24 cellular contexts compared by ENCODE assay signal in genomic region chr16:66917741-66918140, GRCh38. TPM values are rescaled to one million over a fixed set of nuclear protein-coding genes. Genes with fewer than 3 reads are reported as not detected.
DNase-seq lines count a peak whose midpoint lies in the region; ATAC-seq, FAIRE-seq and TF ChIP-seq lines count a peak whose summit lies in the region.
"Had no signal": no experiment of that assay in that cellular context is flagged by ENCODE, and none has a peak within 500 bp of the region (broad histone marks: within the 10 kb centered on the region; RNA-seq: fewer than 3 reads in every experiment).

No MANE protein-coding gene starts in this region.

- POLR2A ChIA-PET in HEK293 (lab: Yijun Ruan, JAX) = interaction anchor here (2.2 kb wide), 1 partner anchor 12 kb away, joined by 6 read pairs; no protein-coding TSS in a partner anchor

- CTCF ChIA-PET in HEK293 (lab: Yijun Ruan, JAX) = interaction anchor here (0.9 to 15.1 kb wide), 2 partner anchors 19 to 44 kb away, joined by 4 to 268 read pairs; partner anchors contain the start of gene CES3

- H3K36me3 ChIP-seq in HEK293 (ENCODE audit: control insufficient read depth in 2 of 2, insufficient read depth in 1 of 2, low read length in 2 of 2) (no peaks in the 10 kb centered on the region), kidney (ENCODE audit: control insufficient read depth in 1 of 2, insufficient read depth in 2 of 2, low read length in 2 of 2) (peaks cover 3 to 14% of the 10 kb centered on the region in 2 donors), osteoblast (ENCODE audit: insufficient read depth, low read length) (no peaks in the 10 kb centered on the region)
- H3K36me3 ChIP-seq: BE2C had no signal

- H3K79me2 ChIP-seq in osteoblast (ENCODE audit: insufficient read depth, low read length) = no peaks in the 10 kb centered on the region

- no peak overlapping the region for H2AFZ ChIP-seq in osteoblast (ENCODE audit: low read length)

- H3K27ac ChIP-seq in HEK293 (ENCODE audit: extremely low read depth, low read depth, low read length) (no peak overlapping the region), kidney (ENCODE audit: low read depth in 2 of 2, low read length in 2 of 2) (peak overlapping the region; percentile 93), osteoblast (ENCODE audit: low read depth, low read length) (no peak overlapping the region)
- H3K27ac ChIP-seq: HL-60 had no signal

- ATAC-seq in HG02571 (IDR thresholded peaks at IDR 0.05; ENCODE audit: unreplicated experiment) (no peak), GM21381 (IDR thresholded peaks at IDR 0.05; ENCODE audit: unreplicated experiment) (no peak)
- ATAC-seq: HCT116 had no signal

- H3K4me1 ChIP-seq in HEK293 (ENCODE audit: control insufficient read depth, insufficient read depth, low read length) (no peaks in the 10 kb centered on the region), kidney (ENCODE audit: control insufficient read depth in 1 of 2, insufficient read depth in 1 of 2, low read depth in 1 of 2, low read length in 2 of 2) (peaks cover 27 to 35% of the 10 kb centered on the region in 2 donors), osteoblast (ENCODE audit: insufficient read depth, low read length) (no peaks in the 10 kb centered on the region)

- DNase-seq in HTR-8/SVneo (ENCODE audit: insufficient read length, low spot score) (no peak), kidney (no peak), osteoblast (ENCODE audit: insufficient read length, low spot score, missing footprints) (peak; percentile 21)
- no peak for DNase-seq in activated effector memory CD4-positive, alpha-beta T cell treated with Interleukin-2 at 50 U/mL for 16 hours
- DNase-seq: ACHN; BE2C; C1 segment of cervical spinal cord; CD4-positive, CD25-positive, alpha-beta regulatory T cell; CD8-positive, alpha-beta memory T cell; COR-L47; GOT3; H7; KG1 had no signal

- peak overlapping the region; percentile 87 to 88 for H3K9ac ChIP-seq in kidney (ENCODE audit: low read length in 2 of 2)

- H3K4me2 ChIP-seq in osteoblast (ENCODE audit: insufficient read depth, low read length) = no peak overlapping the region

- H3K4me3 ChIP-seq in HEK293 (ENCODE audit: low read depth, low read length) = no peak overlapping the region
- peak overlapping the region; percentile 84 to 86 for H3K4me3 ChIP-seq in kidney (ENCODE audit: low read length in 2 of 2)
- H3K4me3 ChIP-seq in osteoblast (ENCODE audit: insufficient read depth, low read length) = no peak overlapping the region

- intact Hi-C loops in kidney (cut with DNase I) = no loop called here

- H4K20me1 ChIP-seq in osteoblast (ENCODE audit: insufficient read depth, low read length) = no peaks in the 10 kb centered on the region

- peak; percentile 49 for FAIRE-seq in HTR-8/SVneo (lab: Jason Lieb, UNC)
- no peak for FAIRE-seq in kidney (lab: Jason Lieb, UNC)
- FAIRE-seq: A204.1, D721Med, G401.6, GM12891, GM19239 had no signal

- H3K9me3 ChIP-seq in HEK293 (ENCODE audit: control insufficient read depth, insufficient read depth, low read depth, low read length) (no peaks in the 10 kb centered on the region), kidney (ENCODE audit: control insufficient read depth in 1 of 2, low read length in 2 of 2) (no peaks in the 10 kb centered on the region), osteoblast (ENCODE audit: low read depth, low read length) (no peaks in the 10 kb centered on the region)
- H3K9me3 ChIP-seq: BE2C had no signal

- H3K27me3 ChIP-seq in osteoblast (ENCODE audit: insufficient read depth, low read length) = peaks cover 36% of the 10 kb centered on the region
- H3K27me3 ChIP-seq: BE2C had no signal

- no peak for TF ChIP-seq CTCF in HEK293 (tag by site-specific recombination; IDR thresholded peaks at IDR 0.05)
- TF ChIP-seq CTCF in kidney (IDR thresholded peaks at IDR 0.05; ENCODE audit: borderline replicate concordance, extremely low read depth, insufficient read depth) = no peak
- no peak for TF ChIP-seq CTCF in osteoblast (IDR thresholded peaks at IDR 0.05; ENCODE audit: extremely low read depth, low read depth, low read length)

TF ChIP-seq in HEK293, 187 proteins besides CTCF, POLR2A, EP300 and RAD21:
- TF ChIP-seq ZNF16 (tag by site-specific recombination; IDR thresholded peaks at IDR 0.05; ENCODE audit: low read depth) (no peak), ZNF571 (tag by site-specific recombination; IDR thresholded peaks at IDR 0.05) (no peak), ZNF433 (tag by site-specific recombination; IDR thresholded peaks at IDR 0.05; ENCODE audit: low read depth) (no peak), ZNF10 (tag by site-specific recombination; IDR thresholded peaks at IDR 0.05) (no peak), WT1 (tag by site-specific recombination; IDR thresholded peaks at IDR 0.05) (no peak), EGR2 (tag by site-specific recombination; IDR thresholded peaks at IDR 0.05; ENCODE audit: low read depth) (peak; percentile 36; the same call in 1 of the 2 replicates), ZNF658 (tag by site-specific recombination; IDR thresholded peaks at IDR 0.05) (no peak)
- TF ChIP-seq, protein P1, sequence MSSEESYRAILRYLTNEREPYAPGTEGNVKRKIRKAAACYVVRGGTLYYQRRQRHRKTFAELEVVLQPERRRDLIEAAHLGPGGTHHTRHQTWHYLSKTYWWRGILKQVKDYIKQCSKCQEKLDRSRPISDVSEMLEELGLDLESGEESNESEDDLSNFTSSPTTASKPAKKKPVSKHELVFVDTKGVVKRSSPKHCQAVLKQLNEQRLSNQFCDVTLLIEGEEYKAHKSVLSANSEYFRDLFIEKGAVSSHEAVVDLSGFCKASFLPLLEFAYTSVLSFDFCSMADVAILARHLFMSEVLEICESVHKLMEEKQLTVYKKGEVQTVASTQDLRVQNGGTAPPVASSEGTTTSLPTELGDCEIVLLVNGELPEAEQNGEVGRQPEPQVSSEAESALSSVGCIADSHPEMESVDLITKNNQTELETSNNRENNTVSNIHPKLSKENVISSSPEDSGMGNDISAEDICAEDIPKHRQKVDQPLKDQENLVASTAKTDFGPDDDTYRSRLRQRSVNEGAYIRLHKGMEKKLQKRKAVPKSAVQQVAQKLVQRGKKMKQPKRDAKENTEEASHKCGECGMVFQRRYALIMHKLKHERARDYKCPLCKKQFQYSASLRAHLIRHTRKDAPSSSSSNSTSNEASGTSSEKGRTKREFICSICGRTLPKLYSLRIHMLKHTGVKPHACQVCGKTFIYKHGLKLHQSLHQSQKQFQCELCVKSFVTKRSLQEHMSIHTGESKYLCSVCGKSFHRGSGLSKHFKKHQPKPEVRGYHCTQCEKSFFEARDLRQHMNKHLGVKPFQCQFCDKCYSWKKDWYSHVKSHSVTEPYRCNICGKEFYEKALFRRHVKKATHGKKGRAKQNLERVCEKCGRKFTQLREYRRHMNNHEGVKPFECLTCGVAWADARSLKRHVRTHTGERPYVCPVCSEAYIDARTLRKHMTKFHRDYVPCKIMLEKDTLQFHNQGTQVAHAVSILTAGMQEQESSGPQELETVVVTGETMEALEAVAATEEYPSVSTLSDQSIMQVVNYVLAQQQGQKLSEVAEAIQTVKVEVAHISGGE (tag by site-specific recombination; conservative IDR thresholded peaks at IDR 0.05; ENCODE audit: low read depth) = no peak

RNA-seq across cellular contexts. Expression of gene CDH16, which starts 0.9 kb away (rescaled TPM):
- total RNA-seq in kidney (1,188 TPM), osteoblast (not detected in 2 replicates)
- 1,180 TPM for polyA plus RNA-seq in kidney (ENCODE audit: insufficient read depth, low read depth, low replicate concordance)
- total RNA-seq: CD4-positive, CD25-positive, alpha-beta regulatory T cell; CD8-positive, alpha-beta memory T cell; H7; HT1080 had no signal
- polyA plus RNA-seq: CD4-positive, CD25-positive, alpha-beta regulatory T cell; CD8-positive, alpha-beta memory T cell had no signal

RNA-seq across cellular contexts. Expression of gene RRAD, which starts 7.6 kb away (rescaled TPM):
- total RNA-seq in kidney (90.9 TPM), osteoblast (3.2 and 4.3 TPM in 2 replicates)
- 14.3 TPM for polyA plus RNA-seq in kidney (ENCODE audit: insufficient read depth, low read depth, low replicate concordance)
- total RNA-seq: HT1080 had no signal
- polyA plus RNA-seq: CD4-positive, CD25-positive, alpha-beta regulatory T cell; CD8-positive, alpha-beta memory T cell had no signal

RNA-seq across cellular contexts. Expression of gene CIAO2B, which starts 16.5 kb away (rescaled TPM):
- 71.2 TPM for total RNA-seq in kidney
- 284 TPM for polyA plus RNA-seq in kidney (ENCODE audit: insufficient read depth, low read depth, low replicate concordance)
- 90.8 and 97.4 TPM in 2 replicates for total RNA-seq in osteoblast

RNA-seq across cellular contexts. Expression of gene CES2, which starts 17.6 kb away (rescaled TPM):
- total RNA-seq in kidney (72.1 TPM), osteoblast (38.6 and 42.3 TPM in 2 replicates)
- 76.9 TPM for polyA plus RNA-seq in kidney (ENCODE audit: insufficient read depth, low read depth, low replicate concordance)

RNA-seq across cellular contexts. Expression of gene PDP2, which starts 37.4 kb away (rescaled TPM):
- total RNA-seq in kidney (9.2 TPM), osteoblast (11.5 and 13.8 TPM in 2 replicates)
- 5.1 TPM for polyA plus RNA-seq in kidney (ENCODE audit: insufficient read depth, low read depth, low replicate concordance)

Comparison
In these comparisons a context has a peak if more than half of its experiments do, and no peak if none do; other contexts are left out.
1. H3K27ac ChIP-seq: peak in kidney (2 of 2); none in HEK293 (single experiment) and osteoblast (single experiment).
2. H3K4me3 ChIP-seq: peak in kidney (2 of 2); none in HEK293 (single experiment) and osteoblast (single experiment).
3. RNA of gene CDH16, which starts 0.9 kb away (total RNA-seq): 1,188 TPM in kidney (single experiment); not detected in osteoblast; every median in the first group is over 1,000 times any median in the second.
4. RNA of gene RRAD, which starts 7.6 kb away (total RNA-seq): 90.9 TPM in kidney (single experiment); 3.2 to 4.3 TPM in osteoblast; every median in the first group is over 10 times any median in the second.